12 cellular contexts compared by ENCODE assay signal in the genomic region with DNA sequence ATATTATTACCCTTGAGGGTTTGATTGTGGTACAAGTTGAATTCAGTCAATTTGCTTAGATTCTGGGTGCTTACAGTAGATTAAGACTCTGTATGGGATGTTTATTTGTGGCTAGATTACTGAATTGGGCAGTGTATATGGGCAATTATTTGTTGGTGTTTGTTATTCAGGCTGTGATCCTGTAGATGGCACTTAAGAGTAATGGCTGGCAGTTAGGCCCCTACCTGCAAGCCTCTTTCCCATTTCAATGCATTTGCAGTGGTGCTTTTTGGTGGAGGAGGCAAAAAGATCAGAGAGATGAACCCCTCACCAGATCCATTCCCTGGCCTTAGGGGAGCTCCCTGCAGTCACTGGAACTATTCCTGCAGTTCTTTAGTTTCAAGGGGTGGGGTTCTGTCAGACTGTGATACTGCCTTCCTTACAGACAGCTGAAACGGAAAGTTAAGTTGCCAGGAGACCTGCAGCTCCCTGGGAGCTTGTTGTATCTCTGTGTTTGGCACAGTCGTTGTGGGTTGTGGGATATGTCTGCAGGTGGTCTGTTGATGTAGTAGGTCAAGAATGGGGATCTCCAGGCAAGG.
DNase-seq lines count a peak whose midpoint lies in the region; ATAC-seq, FAIRE-seq and TF ChIP-seq lines count a peak whose summit lies in the region.
"Had no signal": no experiment of that assay in that cellular context is flagged by ENCODE, and none has a peak within 500 bp of the region (broad histone marks: within the 10 kb centered on the region; RNA-seq: fewer than 3 reads in every experiment).

No MANE protein-coding gene starts in this region.

- intact Hi-C loops in tibial artery (cut with DNase I; ENCODE audit: low total_unique reads), result no loop called here

- no peak for FAIRE-seq in RCC 7860 (lab: Jason Lieb, UNC)

- no peak for TF ChIP-seq POLR2A in upper lobe of left lung (IDR thresholded peaks at IDR 0.05)

- no peaks in the 10 kb centered on the region for H3K27me3 ChIP-seq in tibial artery
- no peaks in the 10 kb centered on the region for H3K27me3 ChIP-seq in upper lobe of left lung

- WGBS in upper lobe of left lung, 2 donors, result 51% methylated on average over 2 of the region's 2 CpGs; no CpG with 5 or more reads in 1 of the 2 donors

- H3K4me1 ChIP-seq in tibial artery (no peaks in the 10 kb centered on the region), upper lobe of left lung (no peaks in the 10 kb centered on the region)

- H3K4me3 ChIP-seq in tibial artery, result no peak overlapping the region
- H3K4me3 ChIP-seq in upper lobe of left lung, result no peak overlapping the region

- peak; percentile 21 for DNase-seq in ACHN
- peak; percentile 9 for DNase-seq in RCC 7860 (ENCODE audit: low spot score)
- peak; percentile 20 for DNase-seq in fibroblast of the conjunctiva (ENCODE audit: low read depth)
- DNase-seq in tibial artery, result no peak
- no peak for DNase-seq in upper lobe of left lung
- DNase-seq in nucleus accumbens (lab: John Stamatoyannopoulos, UW), result no peak
- DNase-seq: aorta, COR-L47, NCI-H345, right cardiac atrium had no signal

- TF ChIP-seq EP300 in upper lobe of left lung (IDR thresholded peaks at IDR 0.05), result no peak

- H3K36me3 ChIP-seq in tibial artery, result no peaks in the 10 kb centered on the region
- H3K36me3 ChIP-seq in upper lobe of left lung, result no peaks in the 10 kb centered on the region

- TF ChIP-seq CTCF in tibial artery (IDR thresholded peaks at IDR 0.05) (no peak), upper lobe of left lung (IDR thresholded peaks at IDR 0.05) (no peak)

- in situ Hi-C loops in ACHN (cut with HindIII; ENCODE audit: low pct_ligation_motif_present, low pct_unique_long_range_greater_than_20kb, low sequenced_read_pairs), result no loop called here

- no peaks in the 10 kb centered on the region for H3K9me3 ChIP-seq in tibial artery
- no peaks in the 10 kb centered on the region for H3K9me3 ChIP-seq in upper lobe of left lung

- no peak overlapping the region for H3K27ac ChIP-seq in tibial artery
- no peak overlapping the region for H3K27ac ChIP-seq in upper lobe of left lung

- ATAC-seq in GM19351 (IDR thresholded peaks at IDR 0.05; ENCODE audit: unreplicated experiment) (peak; percentile 63), HG02840 (IDR thresholded peaks at IDR 0.05; ENCODE audit: low FRiP score, unreplicated experiment) (no peak), upper lobe of left lung (ENCODE audit: low FRiP score in 2 of 2) (no peak)

Comparison
In these comparisons a context has a peak if more than half of its experiments do, and no peak if none do; other contexts are left out.
1. DNase-seq: peak in ACHN (single experiment), RCC 7860 (single experiment) and fibroblast of the conjunctiva (single experiment); none in tibial artery (0 of 2), upper lobe of left lung (0 of 2) and nucleus accumbens (0 of 56).